ENCODE assay signal across 10 cellular contexts in the genomic region with DNA sequence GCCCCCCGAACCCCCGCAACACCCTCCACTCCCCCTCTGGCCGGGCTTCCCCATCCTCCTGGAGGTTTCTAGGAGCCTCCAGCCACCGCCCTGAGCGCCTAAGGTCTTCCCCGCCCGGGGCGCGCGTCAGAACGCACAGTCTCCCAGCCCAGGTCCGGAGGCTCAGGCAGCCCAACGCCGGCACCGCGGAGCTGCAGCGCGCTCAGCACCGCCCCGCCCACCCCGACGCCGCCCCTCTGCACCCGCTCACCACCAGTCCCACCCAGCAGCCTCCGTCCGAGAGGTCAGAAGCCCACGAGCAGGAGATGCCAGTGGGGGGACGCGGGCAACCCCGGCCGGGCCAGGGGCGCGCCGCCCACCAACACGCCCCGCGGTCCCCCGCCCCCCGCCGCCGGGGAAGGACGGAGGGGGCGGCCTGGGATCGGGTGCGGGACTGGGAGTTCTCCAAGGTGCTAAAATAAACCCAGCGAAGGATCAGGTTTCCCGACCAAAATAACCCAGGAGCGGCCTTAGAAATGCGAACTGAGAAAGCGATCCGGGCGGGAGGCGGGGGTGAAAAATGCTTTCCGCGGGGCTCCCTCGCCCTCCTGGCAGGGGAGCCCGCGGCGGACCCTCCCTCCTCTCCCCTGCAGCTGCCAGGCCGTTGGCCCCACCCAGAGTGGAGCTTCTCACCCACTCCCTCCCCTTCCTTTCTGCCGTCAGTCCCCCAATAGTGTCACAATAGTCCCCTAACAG.
DNase-seq lines count a peak whose midpoint lies in the region; ATAC-seq lines count a peak whose summit lies in the region.
"Had no signal": no experiment of that assay in that cellular context is flagged by ENCODE, and none has a peak within 500 bp of the region (broad histone marks: within the 10 kb centered on the region; RNA-seq: fewer than 3 reads in every experiment).

No MANE protein-coding gene starts in this region.

- no peaks in the 10 kb centered on the region for H3K36me3 Mint-ChIP-seq in stimulated activated memory B cell treated with anti-CD40 and anti-IgM and Interleukin-4, amounts not matched to agents 10 μg/mL and 1 μg/mL and 100 μg/mL, for 72 hours

- no peaks in the 10 kb centered on the region for H3K36me3 ChIP-seq in iPS-18a (ENCODE audit: control insufficient read depth, low read depth, low read length)

- peak; percentile 36 for ATAC-seq in stimulated activated naive CD8-positive, alpha-beta T cell treated with anti-CD3 and anti-CD28 coated beads, Interleukin-15, amount 100 ng/mL, for 72 hours
- ATAC-seq in GM19351 (IDR thresholded peaks at IDR 0.05; ENCODE audit: unreplicated experiment), result no peak
- no peak for ATAC-seq in stimulated activated memory B cell treated with anti-CD40 and anti-IgM and Interleukin-4, amounts not matched to agents 10 μg/mL and 1 μg/mL and 100 μg/mL, for 72 hours
- ATAC-seq: sciatic nerve had no signal

- H3K9me3 ChIP-seq in iPS-18a (ENCODE audit: control insufficient read depth, low read depth, low read length), result no peaks in the 10 kb centered on the region

- H3K27ac Mint-ChIP-seq in stimulated activated naive CD8-positive, alpha-beta T cell treated with anti-CD3 and anti-CD28 coated beads, Interleukin-15, amount 100 ng/mL, for 72 hours, result no peak overlapping the region
- no peak overlapping the region for H3K27ac Mint-ChIP-seq in stimulated activated memory B cell treated with anti-CD40 and anti-IgM and Interleukin-4, amounts not matched to agents 10 μg/mL and 1 μg/mL and 100 μg/mL, for 72 hours

- peak overlapping the region; percentile 56 for H3K4me3 ChIP-seq in iPS-18a (ENCODE audit: low read length)

- peak; percentile 27 for DNase-seq in activated CD4-positive, alpha-beta T cell treated with anti-CD3 and anti-CD28 coated beads for 48 hours
- no peak for DNase-seq in activated CD4-positive, alpha-beta T cell treated with anti-CD3 and anti-CD28 coated beads, Interleukin-2, amount 50 U/mL, for 1 hour
- peak; percentile 24 to 43 for DNase-seq in activated T-cell treated with anti-CD3 and anti-CD28 coated beads, Interleukin-2, amount 50 U/mL, for 48 hours
- DNase-seq in stimulated activated naive CD8-positive, alpha-beta T cell treated with anti-CD3 and anti-CD28 coated beads, Interleukin-15, amount 100 ng/mL, for 72 hours, result no peak
- no peak for DNase-seq in NCI-H1048 (lab: John Stamatoyannopoulos, UW)

- H3K27ac ChIP-seq in iPS-18a (ENCODE audit: low read length), result no peak overlapping the region
- H3K27ac ChIP-seq: KMS-11 had no signal

- H3K9ac ChIP-seq in iPS-18a (ENCODE audit: low read length), result no peak overlapping the region
- H3K9ac ChIP-seq: KMS-11 had no signal

- H3K4me3 Mint-ChIP-seq in stimulated activated naive CD8-positive, alpha-beta T cell treated with anti-CD3 and anti-CD28 coated beads, Interleukin-15, amount 100 ng/mL, for 72 hours, result peak overlapping the region; percentile 29 to 71
- no peak overlapping the region for H3K4me3 Mint-ChIP-seq in stimulated activated memory B cell treated with anti-CD40 and anti-IgM and Interleukin-4, amounts not matched to agents 10 μg/mL and 1 μg/mL and 100 μg/mL, for 72 hours

- peaks cover 18% of the 10 kb centered on the region for H3K27me3 ChIP-seq in iPS-18a (ENCODE audit: control insufficient read depth, insufficient read depth, low read length)

- no peaks in the 10 kb centered on the region for H3K9me3 Mint-ChIP-seq in stimulated activated naive CD8-positive, alpha-beta T cell treated with anti-CD3 and anti-CD28 coated beads, Interleukin-15, amount 100 ng/mL, for 72 hours
- H3K9me3 Mint-ChIP-seq in stimulated activated memory B cell treated with anti-CD40 and anti-IgM and Interleukin-4, amounts not matched to agents 10 μg/mL and 1 μg/mL and 100 μg/mL, for 72 hours, result no peaks in the 10 kb centered on the region

- peaks cover 29% of the 10 kb centered on the region for H3K27me3 Mint-ChIP-seq in stimulated activated naive CD8-positive, alpha-beta T cell treated with anti-CD3 and anti-CD28 coated beads, Interleukin-15, amount 100 ng/mL, for 72 hours
- H3K27me3 Mint-ChIP-seq in stimulated activated memory B cell treated with anti-CD40 and anti-IgM and Interleukin-4, amounts not matched to agents 10 μg/mL and 1 μg/mL and 100 μg/mL, for 72 hours, result peaks cover 18% of the 10 kb centered on the region

- peaks cover 25% of the 10 kb centered on the region for H3K4me1 Mint-ChIP-seq in stimulated activated naive CD8-positive, alpha-beta T cell treated with anti-CD3 and anti-CD28 coated beads, Interleukin-15, amount 100 ng/mL, for 72 hours
- H3K4me1 Mint-ChIP-seq in stimulated activated memory B cell treated with anti-CD40 and anti-IgM and Interleukin-4, amounts not matched to agents 10 μg/mL and 1 μg/mL and 100 μg/mL, for 72 hours, result peaks cover 17% of the 10 kb centered on the region

- no peaks in the 10 kb centered on the region for H3K4me1 ChIP-seq in iPS-18a (ENCODE audit: control insufficient read depth, low read depth, low read length)

Comparison
In these comparisons a context has a peak if more than half of its experiments do, and no peak if none do; other contexts are left out.
1. DNase-seq: peak in activated CD4-positive, alpha-beta T cell treated with anti-CD3 and anti-CD28 coated beads for 48 hours (single experiment) and activated T-cell treated with anti-CD3 and anti-CD28 coated beads, Interleukin-2, amount 50 U/mL, for 48 hours (2 of 2); none in activated CD4-positive, alpha-beta T cell treated with anti-CD3 and anti-CD28 coated beads, Interleukin-2, amount 50 U/mL, for 1 hour (single experiment), stimulated activated naive CD8-positive, alpha-beta T cell treated with anti-CD3 and anti-CD28 coated beads, Interleukin-15, amount 100 ng/mL, for 72 hours (0 of 2) and NCI-H1048 (single experiment).